Comparison of ENCODE assay signal across 8 cellular contexts in the genomic region with DNA sequence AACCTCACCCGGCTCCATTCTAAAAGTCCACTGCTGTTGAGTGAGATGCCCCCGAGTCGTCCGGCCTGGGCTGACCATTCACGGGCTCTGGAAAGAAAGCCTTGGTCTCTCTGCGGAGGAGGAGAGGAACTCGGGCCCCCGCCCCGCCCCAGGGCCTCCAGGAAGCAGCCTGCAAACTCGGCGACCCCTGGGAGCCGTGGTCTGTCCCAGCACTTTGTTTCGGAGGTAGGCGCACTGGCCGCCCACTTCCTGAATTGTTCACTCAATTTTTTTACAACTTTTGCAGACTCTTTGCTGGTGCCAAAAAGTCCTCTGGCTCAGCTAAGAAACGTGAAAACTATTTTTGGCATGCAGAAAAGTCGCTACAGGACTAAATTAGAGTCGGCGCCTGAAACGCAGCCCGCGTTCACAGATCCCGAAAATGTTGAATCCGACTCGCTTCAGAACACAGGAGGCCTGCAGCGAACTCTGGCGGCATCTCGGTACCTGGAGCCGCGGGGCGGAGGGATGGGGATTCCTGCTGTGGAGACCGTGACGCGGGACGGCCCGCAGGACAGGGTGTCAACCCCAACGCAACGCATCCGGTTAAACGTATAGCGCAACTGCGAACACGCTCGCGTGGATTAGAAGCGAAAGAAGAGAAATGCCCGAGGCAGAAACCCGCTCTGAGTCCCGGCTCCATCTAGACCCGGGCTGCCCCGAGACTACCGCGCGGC. TPM values are rescaled to one million over a fixed set of nuclear protein-coding genes. Genes with fewer than 3 reads are reported as not detected.
DNase-seq lines count a peak whose midpoint lies in the region; ATAC-seq and TF ChIP-seq lines count a peak whose summit lies in the region.

No MANE protein-coding gene starts in this region.

- H3K27me3 ChIP-seq in neural progenitor cell = peaks cover 46% of the 10 kb centered on the region

- H3K36me3 Mint-ChIP-seq in activated naive CD4-positive, alpha-beta T cell treated with anti-CD3 and anti-CD28 coated beads, Interleukin-2, amount 10 ng/mL, durations not matched to agents 7 days and 5 days = no peaks in the 10 kb centered on the region
- H3K36me3 Mint-ChIP-seq in glutamatergic neuron (ENCODE audit: unreplicated experiment) (peaks cover 6% of the 10 kb centered on the region), neural progenitor cell (peaks cover 34% of the 10 kb centered on the region)

- no peak overlapping the region for H3K27ac ChIP-seq in neural progenitor cell

- no peak overlapping the region for H3K27ac Mint-ChIP-seq in activated naive CD4-positive, alpha-beta T cell treated with anti-CD3 and anti-CD28 coated beads, Interleukin-2, amount 10 ng/mL, durations not matched to agents 7 days and 5 days
- H3K27ac Mint-ChIP-seq in glutamatergic neuron (ENCODE audit: unreplicated experiment) (peak overlapping the region; percentile 97), neural progenitor cell (peak overlapping the region; percentile 98)

- H4K20me1 ChIP-seq in neural progenitor cell (ENCODE audit: low read depth) = peaks cover 55% of the 10 kb centered on the region

- H3K4me3 ChIP-seq in neural progenitor cell = peak overlapping the region; percentile 93

- ATAC-seq in HG02885 (IDR thresholded peaks at IDR 0.05; ENCODE audit: poor library complexity, unreplicated experiment) (no peak), HG03432 (IDR thresholded peaks at IDR 0.05; ENCODE audit: unreplicated experiment) (no peak)

- no peaks in the 10 kb centered on the region for H3K9me3 Mint-ChIP-seq in activated naive CD4-positive, alpha-beta T cell treated with anti-CD3 and anti-CD28 coated beads, Interleukin-2, amount 10 ng/mL, durations not matched to agents 7 days and 5 days
- H3K9me3 Mint-ChIP-seq in glutamatergic neuron (ENCODE audit: unreplicated experiment) = peaks cover 25% of the 10 kb centered on the region
- peaks cover 30% of the 10 kb centered on the region for H3K9me3 Mint-ChIP-seq in neural progenitor cell

- CTCF ChIA-PET in activated naive CD4-positive, alpha-beta T cell treated with anti-CD3 and anti-CD28 coated beads, Interleukin-2, amount 10 ng/mL, durations not matched to agents 7 days and 5 days (lab: Charles Lee) = interaction anchor here (1.1 kb wide), 1 partner anchor 8 kb away, joined by 5 read pairs; no protein-coding TSS in a partner anchor

- TF ChIP-seq CTCF in glutamatergic neuron (IDR thresholded peaks at IDR 0.05; ENCODE audit: partially characterized antibody, unreplicated experiment) (no peak), neural progenitor cell (IDR thresholded peaks at IDR 0.05) (peak; percentile 58)

- peak overlapping the region; percentile 4 for H2AFZ ChIP-seq in neural progenitor cell (replicated peaks)

- peak overlapping the region; percentile 83 for H3K4me2 ChIP-seq in neural progenitor cell

- H3K79me2 ChIP-seq in neural progenitor cell (ENCODE audit: low read depth) = peaks cover 51% of the 10 kb centered on the region

- peaks cover 7% of the 10 kb centered on the region for H3K4me1 Mint-ChIP-seq in activated naive CD4-positive, alpha-beta T cell treated with anti-CD3 and anti-CD28 coated beads, Interleukin-2, amount 10 ng/mL, durations not matched to agents 7 days and 5 days
- H3K4me1 Mint-ChIP-seq in glutamatergic neuron (ENCODE audit: low read depth, unreplicated experiment) (peaks cover 41% of the 10 kb centered on the region), neural progenitor cell (peaks cover 21% of the 10 kb centered on the region)

- H3K9me3 ChIP-seq in neural progenitor cell (ENCODE audit: low read depth) = no peaks in the 10 kb centered on the region

- peak overlapping the region; percentile 49 for H3K4me3 Mint-ChIP-seq in activated naive CD4-positive, alpha-beta T cell treated with anti-CD3 and anti-CD28 coated beads, Interleukin-2, amount 10 ng/mL, durations not matched to agents 7 days and 5 days
- H3K4me3 Mint-ChIP-seq in glutamatergic neuron (ENCODE audit: unreplicated experiment) (peak overlapping the region; percentile 97), neural progenitor cell (peak overlapping the region; percentile 96)

- H3K4me1 ChIP-seq in neural progenitor cell = peaks cover 12% of the 10 kb centered on the region

- no peaks in the 10 kb centered on the region for H3K36me3 ChIP-seq in neural progenitor cell

- peaks cover 22% of the 10 kb centered on the region for H3F3A ChIP-seq in neural progenitor cell (ENCODE audit: low read depth)

- peak; percentile 39 for DNase-seq in activated naive CD4-positive, alpha-beta T cell treated with anti-CD3 and anti-CD28 coated beads, Interleukin-2, amount 10 ng/mL, durations not matched to agents 7 days and 5 days
- DNase-seq in activated naive CD4-positive, alpha-beta T cell treated with Interleukin-2 at 50 U/mL for 16 hours = no peak
- DNase-seq in activated gamma-delta T cell (lab: John Stamatoyannopoulos, UW) = peak; percentile 26
- DNase-seq in glutamatergic neuron = peak; percentile 74
- peak; percentile 83 for DNase-seq in neural progenitor cell (ENCODE audit: low spot score)
- DNase-seq in COLO829 (ENCODE audit: low spot score) = no peak

- peaks cover 68% of the 10 kb centered on the region for H3K27me3 Mint-ChIP-seq in activated naive CD4-positive, alpha-beta T cell treated with anti-CD3 and anti-CD28 coated beads, Interleukin-2, amount 10 ng/mL, durations not matched to agents 7 days and 5 days
- peaks cover 28% of the 10 kb centered on the region for H3K27me3 Mint-ChIP-seq in glutamatergic neuron (ENCODE audit: unreplicated experiment)
- peaks cover 23% of the 10 kb centered on the region for H3K27me3 Mint-ChIP-seq in neural progenitor cell (ENCODE audit: insufficient read depth, low read depth)

- H3K9ac ChIP-seq in neural progenitor cell = no peak overlapping the region

RNA-seq across cellular contexts. Expression of a gene that starts 1.5 kb away (rescaled TPM):
- total RNA-seq in glutamatergic neuron (ENCODE audit: unreplicated experiment) = 226 TPM
- total RNA-seq in neural progenitor cell (ENCODE audit: low replicate concordance) = 118 and 128 TPM in 2 replicates

Comparison
In these comparisons a context has a peak if more than half of its experiments do, and no peak if none do; other contexts are left out.
1. DNase-seq: peak in activated naive CD4-positive, alpha-beta T cell treated with anti-CD3 and anti-CD28 coated beads, Interleukin-2, amount 10 ng/mL, durations not matched to agents 7 days and 5 days (single experiment), activated gamma-delta T cell (single experiment), glutamatergic neuron (single experiment) and neural progenitor cell (single experiment); none in activated naive CD4-positive, alpha-beta T cell treated with Interleukin-2 at 50 U/mL for 16 hours (single experiment) and COLO829 (single experiment).
2. Peak in every context shown above with its lines, with median percentiles within 50 percentile points of each other: H3K4me3 Mint-ChIP-seq.